Comparison of ENCODE assay signal across 9 cellular contexts in genomic region chr11:107562647-107563208, GRCh38. TPM values are rescaled to one million over a fixed set of nuclear protein-coding genes. Genes with fewer than 3 reads are reported as not detected.
DNase-seq lines count a peak whose midpoint lies in the region; ATAC-seq, FAIRE-seq and TF ChIP-seq lines count a peak whose summit lies in the region.
"Had no signal": no experiment of that assay in that cellular context is flagged by ENCODE, and none has a peak within 500 bp of the region (broad histone marks: within the 10 kb centered on the region; RNA-seq: fewer than 3 reads in every experiment).

No MANE protein-coding gene starts in this region.

- peaks cover 31% of the 10 kb centered on the region for H3K4me1 Mint-ChIP-seq in neural crest cell

- H3K4me3 ChIP-seq in K562 = no peak overlapping the region

- H4K20me1 ChIP-seq in K562 (replicated peaks; ENCODE audit: control insufficient read depth, insufficient read depth, low read length) = no peaks in the 10 kb centered on the region

- in situ Hi-C loops in K562 (cut with MboI) = no loop called here

- peaks cover 33% of the 10 kb centered on the region for H3K79me2 ChIP-seq in K562 (ENCODE audit: control insufficient read depth, insufficient read depth, low read length)

- 15% methylated on average over 4 of the region's 4 CpGs for WGBS in K562 (ENCODE audit: insufficient coverage, low coverage, missing lambda C conversion rate)

- H2AFZ ChIP-seq in K562 (ENCODE audit: low read depth, low read length) = no peak overlapping the region; the same call in 1 of the 2 replicates

- H3K36me3 Mint-ChIP-seq in neural crest cell (ENCODE audit: low read depth) = no peaks in the 10 kb centered on the region

- H3K9ac ChIP-seq in K562 (ENCODE audit: insufficient read depth in 1 of 2, low read depth in 2 of 2, low read length in 2 of 2) = 0 out of 4 replicates have a peak overlapping the region, but pooled peaks of 1 of the 2 experiments have one; percentile 1

- CTCF ChIA-PET in K562 (lab: Yijun Ruan, JAX; ENCODE audit: low intra/inter-chr PET ratio) = interaction anchor here (1.2 to 3.2 kb wide), 2 partner anchors 126 to 336 kb away, joined by 3 to 26 read pairs; no protein-coding TSS in a partner anchor

- no peak for FAIRE-seq in K562 (lab: Jason Lieb, UNC)

- intact Hi-C loops in K562 (cut with micrococcal nuclease) = loop anchor here (1.0 to 5.0 kb wide), 3 partner anchors 127 to 1485 kb away; partner anchors contain the start of genes AASDHPPT and KBTBD3

- H3K4me1 ChIP-seq in K562 (replicated peaks in 1 of 2; ENCODE audit: control insufficient read depth in 2 of 2, insufficient read depth in 2 of 2, low read length in 2 of 2) = peaks cover 5 to 25% of the 10 kb centered on the region in 2 experiments

- TF ChIP-seq CTCF in K562 (IDR thresholded peaks at IDR 0.05 in 2 of 3, conservative IDR thresholded peaks at IDR 0.05 in 1 of 3; ENCODE audit: insufficient read depth in 2 of 3, low read depth in 1 of 3, low read length in 3 of 3) (no peak), neural crest cell (conservative IDR thresholded peaks at IDR 0.05) (no peak)

- no peaks in the 10 kb centered on the region for H3K9me3 Mint-ChIP-seq in neural crest cell

- POLR2A ChIA-PET in K562 (lab: Yijun Ruan, JAX) = interaction anchor here (0.5 to 0.8 kb wide), 2 partner anchors 126 to 260 kb away, joined by 3 read pairs; no protein-coding TSS in a partner anchor

- no peaks in the 10 kb centered on the region for H3K9me3 ChIP-seq in K562 (replicated peaks; ENCODE audit: control insufficient read depth, insufficient read depth, low read depth, low read length)

- no peaks in the 10 kb centered on the region for H3K27me3 ChIP-seq in K562 (ENCODE audit: control insufficient read depth in 2 of 2, insufficient read depth in 2 of 2, low read length in 2 of 2)

- no peak for TF ChIP-seq EP300 in K562 (IDR thresholded peaks at IDR 0.05; ENCODE audit: low read length)

- peak overlapping the region; percentile 1; the same call in 1 of the 3 replicates for H3K27ac ChIP-seq in K562 (ENCODE audit: extremely low read depth, low read depth, low read length)

- DNase-seq in EH (ENCODE audit: low read depth) (peak; percentile 82), M059J (ENCODE audit: low read depth) (peak; percentile 89), K562 (ENCODE audit: extremely low read depth in 1 of 4, low spot score in 3 of 4) (peak in 1 of 4 experiments; percentile 37), neural crest cell (ENCODE audit: low read depth, low spot score) (no peak), NCI-H345 (lab: John Stamatoyannopoulos, UW) (no peak), NOMO-1 treated with DMSO at 0.1 percent for 48 hours (lab: John Stamatoyannopoulos, UW; ENCODE audit: unreplicated experiment) (no peak), T-helper 1 cell (no peak)
- DNase-seq: NCI-H2107 had no signal

- BruUV-seq in K562 (replicated peaks; lab: Mats Ljungman, UMichigan) = no TSS peak

- no peak for TF ChIP-seq RAD21 in K562 (CRISPR knock-in tag; conservative IDR thresholded peaks at IDR 0.05 in 1 of 2, IDR thresholded peaks at IDR 0.05 in 1 of 2)

- peak overlapping the region; percentile 4 for H3K4me3 Mint-ChIP-seq in neural crest cell

- no peak for TF ChIP-seq POLR2A in K562 (conservative IDR thresholded peaks at IDR 0.05)

- ATAC-seq in K562 (no peak), HG02571 (IDR thresholded peaks at IDR 0.05; ENCODE audit: unreplicated experiment) (no peak)

- H3K4me2 ChIP-seq in K562 (ENCODE audit: insufficient read depth, low read length) = no peak overlapping the region

- H3K9me1 ChIP-seq in K562 (ENCODE audit: control insufficient read depth, insufficient read depth, low read length) = no peaks in the 10 kb centered on the region

- H3K36me3 ChIP-seq in K562 (ENCODE audit: control insufficient read depth, insufficient read depth, low read length) = peaks cover 13% of the 10 kb centered on the region; the same call in 2 of the 3 replicates

- H3K27me3 Mint-ChIP-seq in neural crest cell (ENCODE audit: low read depth) = no peaks in the 10 kb centered on the region

- no peak overlapping the region for H3K27ac Mint-ChIP-seq in neural crest cell (ENCODE audit: unreplicated experiment)

TF ChIP-seq in K562, 482 proteins besides CTCF, POLR2A, EP300 and RAD21 (continues in another document):
- TF ChIP-seq E2F1 (CRISPR knock-in tag; IDR thresholded peaks at IDR 0.05) (no peak), RNF2 (IDR thresholded peaks at IDR 0.05) (no peak), THRB (CRISPR knock-in tag; conservative IDR thresholded peaks at IDR 0.05) (no peak), JUND (IDR thresholded peaks at IDR 0.05; ENCODE audit: borderline replicate concordance, low read depth, low read length) (peak; percentile 28; the same call in 1 of the 2 replicates), JUND (tag; IDR thresholded peaks at IDR 0.05; ENCODE audit: borderline replicate concordance, low read depth, low read length) (no peak), MAX (CRISPR knock-in tag; IDR thresholded peaks at IDR 0.05) (no peak)

RNA-seq across cellular contexts. Expression of gene ALKBH8, which starts 2.8 kb away (rescaled TPM):
- 10.0 and 11.1 TPM in 2 replicates for total RNA-seq in M059J (2014; rRNA removed; shearing (Covaris generic))
- total RNA-seq in K562 (2011; cell fraction: chromatin; rRNA removed; ENCODE audit: low replicate concordance) = 8.0 and 17.7 TPM in 2 replicates
- 4.1 and 6.8 TPM in 2 replicates for total RNA-seq in K562 (2011; cell fraction: nucleolus; rRNA removed)
- 7.0 and 7.2 TPM in 2 replicates for total RNA-seq in K562 (2011; cell fraction: nucleoplasm; rRNA removed)
- total RNA-seq in K562 (2014; rRNA removed) (8.2 and 8.4 TPM in 2 replicates), K562 (2014; rRNA removed; fragmentation: Illumina TruSeq; extraction: Trizol) (14.4 and 17.1 TPM in 2 replicates), K562 (2015; rRNA removed; fragmentation: Illumina TruSeq; extraction: Trizol) (11.1 and 12.7 TPM in 2 replicates), K562 (2021) (8.3 and 9.5 TPM in 2 replicates), neural crest cell (11.0 and 13.4 TPM in 2 replicates)
- polyA plus RNA-seq in K562 (2011; rRNA removed) (5.3 and 9.1 TPM in 2 replicates), K562 (2014; fragmentation: Illumina TruSeq; extraction: Trizol) (11.0 and 11.5 TPM in 2 replicates), K562 (2014; fragmentation: Nextera tagmentation; extraction: Ambion mirVana) (1 to 10 TPM; 4.3 to 7.5 TPM), K562 (2014; rRNA removed) (7.5 and 8.8 TPM in 2 replicates)
- 1.6 and 2.4 TPM in 2 replicates for polyA plus RNA-seq in K562 (2011; cell fraction: cytosol; rRNA removed)
- 2.1 and 3.7 TPM in 2 replicates for polyA plus RNA-seq in K562 (2011; cell fraction: nucleus; rRNA removed)
- polyA plus RNA-seq in K562 (2012) = 3.4 and 8.7 TPM in 2 replicates
- 14.4 and 20.2 TPM in 2 replicates for polyA minus RNA-seq in K562 (2011; rRNA and poly(A)+ RNA removed)
- 5.0 and 6.0 TPM in 2 replicates for polyA minus RNA-seq in K562 (2011; cell fraction: cytosol; rRNA and poly(A)+ RNA removed)
- polyA minus RNA-seq in K562 (2011; cell fraction: nucleus; rRNA and poly(A)+ RNA removed) = 7.1 and 10.2 TPM in 2 replicates

RNA-seq across cellular contexts. Expression of gene ELMOD1, which starts 28.2 kb away (rescaled TPM):
- 0.39 TPM in 1 of 2 replicates, not detected in the other for total RNA-seq in M059J (2014; rRNA removed; shearing (Covaris generic))
- not detected in 2 replicates for total RNA-seq in K562 (2011; cell fraction: chromatin; rRNA removed; ENCODE audit: low replicate concordance)
- total RNA-seq in K562 (2011; cell fraction: nucleolus; rRNA removed) = not detected in 2 replicates
- total RNA-seq in K562 (2011; cell fraction: nucleoplasm; rRNA removed) = not detected in 2 replicates
- total RNA-seq in K562 (2014; rRNA removed) (not detected in 2 replicates), K562 (2014; rRNA removed; fragmentation: Illumina TruSeq; extraction: Trizol) (not detected in 2 replicates), K562 (2015; rRNA removed; fragmentation: Illumina TruSeq; extraction: Trizol) (not detected in 2 replicates), K562 (2021) (not detected in 2 replicates), neural crest cell (0.40 and 0.43 TPM in 2 replicates)
- polyA plus RNA-seq in K562 (2011; rRNA removed) (not detected in 2 replicates), K562 (2014; fragmentation: Illumina TruSeq; extraction: Trizol) (not detected in 2 replicates), K562 (2014; fragmentation: Nextera tagmentation; extraction: Ambion mirVana) (not detected), K562 (2014; rRNA removed) (not detected in 2 replicates)
- polyA plus RNA-seq in K562 (2011; cell fraction: cytosol; rRNA removed) = not detected in 2 replicates
- not detected in 2 replicates for polyA plus RNA-seq in K562 (2011; cell fraction: nucleus; rRNA removed)
- not detected in 2 replicates for polyA plus RNA-seq in K562 (2012)
- polyA minus RNA-seq in K562 (2011; rRNA and poly(A)+ RNA removed) = not detected in 2 replicates
- polyA minus RNA-seq in K562 (2011; cell fraction: cytosol; rRNA and poly(A)+ RNA removed) = not detected in 2 replicates
- polyA minus RNA-seq in K562 (2011; cell fraction: nucleus; rRNA and poly(A)+ RNA removed) = not detected in 2 replicates

Comparison
In these comparisons a context has a peak if more than half of its experiments do, and no peak if none do; other contexts are left out.
1. DNase-seq: peak in EH (single experiment) and M059J (single experiment); none in neural crest cell (single experiment), NCI-H345 (single experiment), NOMO-1 treated with DMSO at 0.1 percent for 48 hours (single experiment) and T-helper 1 cell (0 of 5).